ENCODE assay signal across 27 cellular contexts in genomic region chr13:88887045-88887662, GRCh38.
A peak's percentile ranks its signal among the peaks of the same experiment; 100 is the strongest.
DNase-seq lines count a peak whose midpoint lies in the region; ATAC-seq and TF ChIP-seq lines count a peak whose summit lies in the region.
"Had no signal": no experiment of that assay in that cellular context is flagged by ENCODE, and none has a peak within 500 bp of the region (broad histone marks: within the 10 kb centered on the region; RNA-seq: fewer than 3 reads in every experiment).

No MANE protein-coding gene starts in this region.

- H3K9me3 ChIP-seq in OCI-LY1 (ENCODE audit: low read length) (no peaks in the 10 kb centered on the region), spleen (peaks cover 0 to 8% (median 4%) of the 10 kb centered on the region in 8 donors)
- H3K9me3 ChIP-seq: body of pancreas, esophagus squamous epithelium, MG63, sigmoid colon, SJSA1 had no signal

- no peaks in the 10 kb centered on the region for H3F3A ChIP-seq in OCI-LY1 (ENCODE audit: insufficient read depth, low read length)

- H3K4me3 ChIP-seq in OCI-LY1 (ENCODE audit: low read depth, low read length, poor library complexity, severe bottlenecking), result no peak overlapping the region
- no peak overlapping the region for H3K4me3 ChIP-seq in spleen
- H3K4me3 ChIP-seq: body of pancreas, esophagus squamous epithelium, GM23248, MG63, sigmoid colon, SJSA1, upper lobe of left lung had no signal

- no peak overlapping the region for H2AFZ ChIP-seq in OCI-LY1 (ENCODE audit: low read length)
- H2AFZ ChIP-seq: GM23248 had no signal

- H3K9ac ChIP-seq in OCI-LY1 (ENCODE audit: low read length), result no peak overlapping the region
- H3K9ac ChIP-seq: GM23248 had no signal

- H3K36me3 ChIP-seq in OCI-LY1 (ENCODE audit: insufficient read depth, low read length) (no peaks in the 10 kb centered on the region), spleen (no peaks in the 10 kb centered on the region)
- H3K36me3 ChIP-seq: esophagus squamous epithelium, MG63, sigmoid colon, SJSA1, upper lobe of left lung had no signal

- no peaks in the 10 kb centered on the region for H4K20me1 ChIP-seq in OCI-LY1 (ENCODE audit: insufficient read depth, low read length)

- H3K27ac ChIP-seq in OCI-LY1 (ENCODE audit: low read depth, low read length, poor library complexity, severe bottlenecking) (no peak overlapping the region), spleen (no peak overlapping the region)
- H3K27ac ChIP-seq: body of pancreas, esophagus squamous epithelium, GM23248, sigmoid colon, SJSA1, upper lobe of left lung had no signal

- no peak for TF ChIP-seq POLR2A in spleen (IDR thresholded peaks at IDR 0.05)

- intact Hi-C loops in spleen (cut with DNase I; ENCODE audit: low total_unique reads), result no loop called here

- peak; percentile 29; the same call in 1 of the 2 replicates for TF ChIP-seq CTCF in OCI-LY1 (IDR thresholded peaks at IDR 0.05; ENCODE audit: low read length)
- TF ChIP-seq CTCF in spleen (IDR thresholded peaks at IDR 0.05 in 8 of 11, conservative IDR thresholded peaks at IDR 0.05 in 3 of 11), result no peak

- ATAC-seq in GM18873 (IDR thresholded peaks at IDR 0.05; ENCODE audit: low FRiP score, unreplicated experiment), result no peak
- ATAC-seq: activated naive CD8-positive, alpha-beta T cell treated with anti-CD3 and anti-CD28 coated beads, Interleukin-2, amount 50 U/mL, for 24 hours; body of pancreas; effector memory CD8-positive, alpha-beta T cell; left cardiac atrium had no signal

- H3K27me3 ChIP-seq in OCI-LY1 (ENCODE audit: insufficient read depth, low read length), result no peaks in the 10 kb centered on the region
- no peaks in the 10 kb centered on the region for H3K27me3 ChIP-seq in spleen (replicated peaks in 1 of 7)
- H3K27me3 ChIP-seq: body of pancreas, esophagus squamous epithelium, MG63, sigmoid colon, SJSA1, upper lobe of left lung had no signal

- 82 to 95% (median 83%) methylated on average over 9 to 11 of the region's 11 CpGs for WGBS in spleen, 5 donors

- peak; percentile 26 for DNase-seq in NCI-H82 (lab: John Stamatoyannopoulos, UW)
- no peak for DNase-seq in NCI-H82 treated with DMSO at 0.1 percent for 48 hours (lab: John Stamatoyannopoulos, UW; ENCODE audit: unreplicated experiment)
- DNase-seq in cerebellar cortex (ENCODE audit: low spot score), result peak; percentile 4
- peak; percentile 43 for DNase-seq in spleen
- no peak for DNase-seq in NCI-H128 (lab: John Stamatoyannopoulos, UW; ENCODE audit: unreplicated experiment)
- no peak for DNase-seq in kidney glomerular epithelial cell (lab: John Stamatoyannopoulos, UW)
- DNase-seq: activated CD4-positive, alpha-beta T cell treated with anti-CD3 and anti-CD28 coated beads, Interleukin-2, amount 50 U/mL, for 48 hours; activated CD4-positive, CD25-positive, alpha-beta regulatory T cell; activated gamma-delta T cell; activated naive CD8-positive, alpha-beta T cell treated with anti-CD3 and anti-CD28 coated beads, Interleukin-2, amount 50 U/mL, for 24 hours; activated T-cell treated with anti-CD3 and anti-CD28 coated beads for 4 hours; body of pancreas; DMS79 treated with DMSO at 0.1 percent for 48 hours; effector memory CD8-positive, alpha-beta T cell; esophagus squamous epithelium; GM23248; left cardiac atrium; MG63; midbrain; NCI-H1694; NCI-H526; sigmoid colon; stimulated activated CD8-positive, alpha-beta memory T cell treated with anti-CD3 and anti-CD28 coated beads, Interleukin-4, amount 100 ng/mL, for 48 hours; upper lobe of left lung had no signal

- no peak overlapping the region for H3K4me2 ChIP-seq in OCI-LY1 (ENCODE audit: low read length)

- no peaks in the 10 kb centered on the region for H3K9me2 ChIP-seq in OCI-LY1 (ENCODE audit: low read depth, low read length)

- H3K79me2 ChIP-seq in OCI-LY1 (ENCODE audit: insufficient read depth, low read length), result no peaks in the 10 kb centered on the region

- H3K4me1 ChIP-seq in OCI-LY1 (ENCODE audit: insufficient read depth, low read length, severe bottlenecking), result no peaks in the 10 kb centered on the region
- H3K4me1 ChIP-seq in spleen, result no peaks in the 10 kb centered on the region
- H3K4me1 ChIP-seq: body of pancreas, esophagus squamous epithelium, sigmoid colon, SJSA1, upper lobe of left lung had no signal

Comparison
In these comparisons a context has a peak if more than half of its experiments do, and no peak if none do; other contexts are left out.
1. DNase-seq: peak in NCI-H82 (single experiment), cerebellar cortex (single experiment) and spleen (single experiment); none in NCI-H82 treated with DMSO at 0.1 percent for 48 hours (single experiment), NCI-H128 (single experiment) and kidney glomerular epithelial cell (single experiment).